8 cellular contexts compared by ENCODE assay signal in genomic region chr10:13219685-13220670, GRCh38. TPM values are rescaled to one million over a fixed set of nuclear protein-coding genes. Genes with fewer than 3 reads are reported as not detected.
DNase-seq lines count a peak whose midpoint lies in the region; ATAC-seq and TF ChIP-seq lines count a peak whose summit lies in the region.

No MANE protein-coding gene starts in this region.

- peak; percentile 34 to 60 for TF ChIP-seq RAD21 in liver (IDR thresholded peaks at IDR 0.05)

- H3K27ac ChIP-seq in liver (ENCODE audit: low read depth in 1 of 2, low read length in 2 of 2) = no peak overlapping the region
- no peak overlapping the region for H3K27ac ChIP-seq in uterus

- TF ChIP-seq POLR2A in uterus (IDR thresholded peaks at IDR 0.05) = no peak

- H3K27me3 ChIP-seq in liver (ENCODE audit: control insufficient read depth in 4 of 4, insufficient read depth in 4 of 4, low read length in 3 of 4) = no peaks in the 10 kb centered on the region
- H3K27me3 ChIP-seq in uterus = no peaks in the 10 kb centered on the region

- TF ChIP-seq CTCF in HFF-Myc (IDR thresholded peaks at IDR 0.05; ENCODE audit: low read depth, low read length, missing control alignments) (no peak), liver (IDR thresholded peaks at IDR 0.05; ENCODE audit: low read depth, low read length, missing input control) (peak; percentile 16), uterus (IDR thresholded peaks at IDR 0.05) (no peak), omental fat pad (IDR thresholded peaks at IDR 0.05) (no peak)

- H3K4me3 ChIP-seq in HFF-Myc (replicated peaks; ENCODE audit: low read depth, low read length) = no peak overlapping the region
- no peak overlapping the region for H3K4me3 ChIP-seq in liver (ENCODE audit: low read depth in 1 of 3, low read length in 3 of 3)
- no peak overlapping the region for H3K4me3 ChIP-seq in uterus

- 62% methylated on average over 12 of the region's 12 CpGs for WGBS in liver

- DNase-seq in DMS53 treated with DMSO at 0.1 percent for 48 hours (lab: John Stamatoyannopoulos, UW; ENCODE audit: unreplicated experiment) = peak; percentile 51
- peak; percentile 2 for DNase-seq in HFF-Myc (ENCODE audit: extremely low read depth, low read depth)
- peak; percentile 22 for DNase-seq in SK-N-DZ (ENCODE audit: low spot score)
- DNase-seq in NCI-H226 = no peak
- no peak for DNase-seq in uterus
- no peak for DNase-seq in NCI-H1694 treated with DMSO at 0.1 percent for 48 hours (lab: John Stamatoyannopoulos, UW)
- DNase-seq in omental fat pad (ENCODE audit: low spot score) = no peak

- intact Hi-C loops in uterus (cut with DNase I; ENCODE audit: low total_unique reads) = no loop called here

- H3K4me1 ChIP-seq in liver (ENCODE audit: control insufficient read depth in 4 of 4, insufficient read depth in 4 of 4, low read length in 3 of 4) (peaks cover 0 to 2% (median 0%) of the 10 kb centered on the region in 4 donors), uterus (no peaks in the 10 kb centered on the region)

- H3K36me3 ChIP-seq in liver (ENCODE audit: control insufficient read depth in 4 of 4, insufficient read depth in 3 of 4, low read depth in 1 of 4, low read length in 3 of 4) (no peaks in the 10 kb centered on the region), uterus (no peaks in the 10 kb centered on the region)

- no peak for ATAC-seq in omental fat pad (ENCODE audit: low FRiP score)

- H3K9me3 ChIP-seq in liver (ENCODE audit: control insufficient read depth in 4 of 4, low read length in 3 of 4) (no peaks in the 10 kb centered on the region), uterus (no peaks in the 10 kb centered on the region)

- no peak overlapping the region for H3K9ac ChIP-seq in liver (ENCODE audit: low read depth in 1 of 2, low read length in 2 of 2)

TF ChIP-seq in liver, 16 proteins besides CTCF, POLR2A, EP300 and RAD21:
- no peak for TF ChIP-seq FOXA1 (IDR thresholded peaks at IDR 0.05)
TF ChIP-seq in liver: peak in this region for 0.

RNA-seq across cellular contexts. Expression of gene UCMA, which starts 14.2 kb away (rescaled TPM):
- 0.47 TPM in 1 of 2 replicates, not detected in the other for polyA plus RNA-seq in SK-N-DZ (2014; cell fraction: cytosol; rRNA removed)
- not detected in 2 replicates for polyA plus RNA-seq in SK-N-DZ (2014; cell fraction: nucleus; rRNA removed)
- total RNA-seq in liver = not detected
- not detected for polyA plus RNA-seq in liver
- total RNA-seq in uterus = under 1 TPM in 1 of 4 donors, not detected in 3; 0.69 TPM
- total RNA-seq in omental fat pad = not detected

RNA-seq across cellular contexts. Expression of gene MCM10, which starts 58.6 kb away (rescaled TPM):
- 43.0 and 49.5 TPM in 2 replicates for polyA plus RNA-seq in SK-N-DZ (2014; cell fraction: cytosol; rRNA removed)
- 33.8 and 36.0 TPM in 2 replicates for polyA plus RNA-seq in SK-N-DZ (2014; cell fraction: nucleus; rRNA removed)
- 10 to 100 TPM in 1 of 2 donors, under 1 TPM in 1; under 0.01 to 10.0 TPM for total RNA-seq in liver
- polyA plus RNA-seq in liver = under 1 TPM; 0.32 to 0.37 TPM
- total RNA-seq in uterus = 10 to 100 TPM in 1 of 4 donors, not detected in 3; 14.1 TPM
- 1 to 10 TPM; 1.3 to 7.6 (median 2.8) TPM for total RNA-seq in omental fat pad

Comparison
In these comparisons a context has a peak if more than half of its experiments do, and no peak if none do; other contexts are left out.
1. DNase-seq: peak in DMS53 treated with DMSO at 0.1 percent for 48 hours (single experiment), HFF-Myc (single experiment) and SK-N-DZ (single experiment); none in NCI-H226 (single experiment), uterus (0 of 2), NCI-H1694 treated with DMSO at 0.1 percent for 48 hours (single experiment) and omental fat pad (single experiment).